Comparison of ENCODE assay signal across 1 cellular context in genomic region chr19:12793290-12794195, GRCh38.
TF ChIP-seq lines count a peak whose summit lies in the region.

No MANE protein-coding gene starts in this region.

TF ChIP-seq in WTC11, 78 proteins besides CTCF, POLR2A, EP300 and RAD21 (continued from another document and continues in another):
- TF ChIP-seq ZNF532 (CRISPR knock-in tag; IDR thresholded peaks at IDR 0.05; ENCODE audit: borderline replicate concordance), result no peak
- no peak for TF ChIP-seq TP53 (CRISPR knock-in tag; IDR thresholded peaks at IDR 0.05)
- TF ChIP-seq HMGA2 (CRISPR knock-in tag; IDR thresholded peaks at IDR 0.05), result no peak
- TF ChIP-seq ZNF512 (CRISPR knock-in tag; IDR thresholded peaks at IDR 0.05; ENCODE audit: borderline replicate concordance), result no peak
- no peak; the same call in 1 of the 2 replicates for TF ChIP-seq ARID4B (CRISPR knock-in tag; IDR thresholded peaks at IDR 0.05; ENCODE audit: borderline replicate concordance)
- TF ChIP-seq SOX15 (CRISPR knock-in tag; IDR thresholded peaks at IDR 0.05), result no peak
- TF ChIP-seq CREM (CRISPR knock-in tag; IDR thresholded peaks at IDR 0.05), result peak; percentile 75
- no peak for TF ChIP-seq IRF2 (CRISPR knock-in tag; IDR thresholded peaks at IDR 0.05; ENCODE audit: borderline replicate concordance, low read depth)
- TF ChIP-seq RELA (CRISPR knock-in tag; IDR thresholded peaks at IDR 0.05; ENCODE audit: borderline replicate concordance), result no peak
- TF ChIP-seq KAT7 (CRISPR knock-in tag; IDR thresholded peaks at IDR 0.05; ENCODE audit: borderline replicate concordance), result no peak
- no peak for TF ChIP-seq ATF3 (CRISPR knock-in tag; conservative IDR thresholded peaks at IDR 0.05)
- TF ChIP-seq E2F4 (CRISPR knock-in tag; IDR thresholded peaks at IDR 0.05; ENCODE audit: borderline replicate concordance, low read depth), result no peak
- no peak for TF ChIP-seq OVOL2 (CRISPR knock-in tag; IDR thresholded peaks at IDR 0.05; ENCODE audit: borderline replicate concordance)
- TF ChIP-seq PRRX2 (CRISPR knock-in tag; IDR thresholded peaks at IDR 0.05), result no peak; the same call in 1 of the 2 replicates
- 0 out of 2 replicates have a peak, but pooled peaks have one; percentile 44 for TF ChIP-seq E2F1 (CRISPR knock-in tag; IDR thresholded peaks at IDR 0.05)
- TF ChIP-seq TEAD4 (CRISPR knock-in tag; IDR thresholded peaks at IDR 0.05), result no peak
- TF ChIP-seq ATF2 (CRISPR knock-in tag; IDR thresholded peaks at IDR 0.05; ENCODE audit: borderline replicate concordance, low read depth), result no peak
- TF ChIP-seq ATF1 (CRISPR knock-in tag; IDR thresholded peaks at IDR 0.05), result 0 out of 2 replicates have a peak, but pooled peaks have one; percentile 37
- TF ChIP-seq SP1 (CRISPR knock-in tag; conservative IDR thresholded peaks at IDR 0.05), result peak; percentile 84
- TF ChIP-seq NFATC4 (CRISPR knock-in tag; IDR thresholded peaks at IDR 0.05), result no peak
- TF ChIP-seq CBFB (CRISPR knock-in tag; IDR thresholded peaks at IDR 0.05; ENCODE audit: low read depth), result no peak
- TF ChIP-seq SMAD4 (CRISPR knock-in tag; IDR thresholded peaks at IDR 0.05), result no peak
- TF ChIP-seq ZNF281 (CRISPR knock-in tag; IDR thresholded peaks at IDR 0.05), result 0 out of 2 replicates have a peak, but pooled peaks have one; percentile 51
- TF ChIP-seq TEAD1 (CRISPR knock-in tag; IDR thresholded peaks at IDR 0.05), result no peak
- TF ChIP-seq FOXK1 (CRISPR knock-in tag; IDR thresholded peaks at IDR 0.05), result 0 out of 2 replicates have a peak, but pooled peaks have one; percentile 39
- TF ChIP-seq NR3C1 (CRISPR knock-in tag; conservative IDR thresholded peaks at IDR 0.05; ENCODE audit: low read depth), result no peak
- no peak for TF ChIP-seq ESRRA (CRISPR knock-in tag; IDR thresholded peaks at IDR 0.05; ENCODE audit: borderline replicate concordance)
- TF ChIP-seq ZNF416 (CRISPR knock-in tag; IDR thresholded peaks at IDR 0.05), result no peak
- TF ChIP-seq NFE2L1 (CRISPR knock-in tag; IDR thresholded peaks at IDR 0.05), result no peak
- no peak for TF ChIP-seq ZNF219 (CRISPR knock-in tag; IDR thresholded peaks at IDR 0.05; ENCODE audit: borderline replicate concordance)
- TF ChIP-seq PRDM15 (CRISPR knock-in tag; IDR thresholded peaks at IDR 0.05), result no peak
- TF ChIP-seq MLX (CRISPR knock-in tag; IDR thresholded peaks at IDR 0.05), result no peak
